Comparison of ENCODE assay signal across 14 cellular contexts in the genomic region with DNA sequence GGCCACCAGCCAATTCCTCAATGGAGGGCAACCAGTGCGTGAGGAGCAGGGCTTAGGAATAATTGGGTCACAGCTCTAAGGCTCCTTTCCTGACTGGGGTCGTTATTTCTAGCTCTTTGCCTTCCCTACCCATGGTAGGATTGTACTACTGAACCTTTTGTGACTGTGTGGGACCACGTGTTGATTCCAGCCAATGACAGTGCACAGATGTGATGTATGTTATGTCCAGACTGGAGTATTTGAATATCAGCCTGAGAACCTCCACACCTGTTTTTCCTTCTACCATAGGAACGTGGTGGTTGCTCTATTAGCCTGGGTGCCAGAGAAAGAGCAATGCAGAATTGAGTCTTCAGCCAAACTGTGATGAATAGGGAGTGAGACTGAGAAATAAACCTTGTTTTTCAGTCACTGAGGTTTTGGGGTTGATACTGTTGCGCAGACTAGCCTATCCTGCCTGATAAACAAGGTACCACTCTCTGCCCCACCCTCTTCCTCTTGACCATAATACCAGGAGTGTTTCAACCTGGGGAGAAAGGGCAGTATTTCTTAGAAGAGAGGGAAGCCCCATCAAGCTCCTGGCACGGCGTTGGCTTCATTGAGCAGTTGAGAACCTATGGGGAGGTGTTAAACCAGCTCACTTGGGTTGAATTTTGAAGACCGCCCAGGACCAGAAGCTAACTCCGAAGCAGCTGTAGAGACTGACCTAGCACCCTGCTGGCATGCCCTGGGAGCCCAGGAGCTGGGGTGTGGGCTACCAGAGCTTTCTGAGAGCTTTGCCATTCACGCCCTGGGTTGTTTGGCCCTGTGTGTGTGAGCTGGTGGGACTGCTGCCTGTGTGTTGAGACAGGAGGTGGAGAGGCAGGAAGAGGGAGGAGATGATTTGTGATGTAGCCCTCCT.
DNase-seq lines count a peak whose midpoint lies in the region; ATAC-seq, FAIRE-seq and TF ChIP-seq lines count a peak whose summit lies in the region.
"Had no signal": no experiment of that assay in that cellular context is flagged by ENCODE, and none has a peak within 500 bp of the region (broad histone marks: within the 10 kb centered on the region; RNA-seq: fewer than 3 reads in every experiment).

No MANE protein-coding gene starts in this region.

- POLR2A ChIA-PET in activated CD4-positive, alpha-beta memory T cell treated with anti-CD3 and anti-CD28 coated beads for 36 hours (lab: Charles Lee), result interaction anchor here (0.7 to 8.7 kb wide), 16 partner anchors 10 to 447 kb away, joined by 3 to 127 read pairs (median 4); no protein-coding TSS in a partner anchor

- peak; percentile 28 for DNase-seq in activated naive CD4-positive, alpha-beta T cell treated with Interleukin-2 at 50 U/mL for 16 hours
- DNase-seq in activated naive CD4-positive, alpha-beta T cell (lab: John Stamatoyannopoulos, UW), result no peak
- peak; percentile 74 for DNase-seq in activated CD4-positive, alpha-beta memory T cell treated with anti-CD3 and anti-CD28 coated beads for 36 hours
- peak; percentile 7 for DNase-seq in bronchial epithelial cell (ENCODE audit: low read depth)
- DNase-seq in stimulated activated naive CD8-positive, alpha-beta T cell treated with anti-CD3 and anti-CD28 coated beads, Interleukin-15, Interleukin-2, amounts not matched to agents 100 U/mL and 50 U/mL, for 24 hours, result no peak
- no peak for DNase-seq in NCI-H82 treated with DMSO at 0.1 percent for 48 hours (lab: John Stamatoyannopoulos, UW; ENCODE audit: unreplicated experiment)
- no peak for DNase-seq in left lobe of liver (ENCODE audit: low spot score)
- DNase-seq: anterior cingulate cortex, dorsolateral prefrontal cortex, foreskin fibroblast, NCI-H2227 treated with DMSO at 0.1 percent for 48 hours, uterus had no signal

- no peaks in the 10 kb centered on the region for H3K27me3 Mint-ChIP-seq in activated CD4-positive, alpha-beta memory T cell treated with anti-CD3 and anti-CD28 coated beads for 36 hours

- CTCF ChIA-PET in activated CD4-positive, alpha-beta memory T cell treated with anti-CD3 and anti-CD28 coated beads for 36 hours (lab: Charles Lee), result interaction anchor here (0.8 to 3.2 kb wide), 12 partner anchors 9 to 221 kb away, joined by 3 to 13 read pairs (median 3); no protein-coding TSS in a partner anchor

- no peak for FAIRE-seq in bronchial epithelial cell (lab: Jason Lieb, UNC)

- intact Hi-C loops in activated CD4-positive, alpha-beta memory T cell treated with anti-CD3 and anti-CD28 coated beads for 36 hours (cut with micrococcal nuclease), result loop anchor here (1.0 to 10.0 kb wide), 5 partner anchors 9 to 577 kb away; a partner anchor contains a TSS

- no peak overlapping the region for H3K4me3 ChIP-seq in bronchial epithelial cell (ENCODE audit: low read depth, low read length)
- H3K4me3 ChIP-seq: dorsolateral prefrontal cortex, skin epidermis, uterus had no signal

- no peak for TF ChIP-seq CTCF in bronchial epithelial cell (IDR thresholded peaks at IDR 0.05; ENCODE audit: insufficient read depth, low read length, severe bottlenecking)

- no peaks in the 10 kb centered on the region for H3K36me3 ChIP-seq in bronchial epithelial cell (ENCODE audit: control insufficient read depth, insufficient read depth, low read length)
- H3K36me3 ChIP-seq: uterus had no signal

- peak overlapping the region; percentile 93 for H3K27ac Mint-ChIP-seq in activated CD4-positive, alpha-beta memory T cell treated with anti-CD3 and anti-CD28 coated beads for 36 hours

- peaks cover 16% of the 10 kb centered on the region for H3K36me3 Mint-ChIP-seq in activated CD4-positive, alpha-beta memory T cell treated with anti-CD3 and anti-CD28 coated beads for 36 hours

- peaks cover 88% of the 10 kb centered on the region for H3K4me1 Mint-ChIP-seq in activated CD4-positive, alpha-beta memory T cell treated with anti-CD3 and anti-CD28 coated beads for 36 hours (ENCODE audit: low read depth)

- H3K9me3 Mint-ChIP-seq in activated CD4-positive, alpha-beta memory T cell treated with anti-CD3 and anti-CD28 coated beads for 36 hours, result no peaks in the 10 kb centered on the region

- no peaks in the 10 kb centered on the region for H3K27me3 ChIP-seq in bronchial epithelial cell (ENCODE audit: control insufficient read depth, insufficient read depth, low read length)
- H3K27me3 ChIP-seq: dorsolateral prefrontal cortex, uterus had no signal

- peak; percentile 30 for ATAC-seq in stimulated activated naive CD8-positive, alpha-beta T cell treated with anti-CD3 and anti-CD28 coated beads, Interleukin-15, Interleukin-2, amounts not matched to agents 100 U/mL and 50 U/mL, for 24 hours
- no peak for ATAC-seq in left lobe of liver
- no peak for ATAC-seq in HG03196 (IDR thresholded peaks at IDR 0.05; ENCODE audit: unreplicated experiment)

- peak overlapping the region; percentile 64 for H3K4me3 Mint-ChIP-seq in activated CD4-positive, alpha-beta memory T cell treated with anti-CD3 and anti-CD28 coated beads for 36 hours

Comparison
In these comparisons a context has a peak if more than half of its experiments do, and no peak if none do; other contexts are left out.
1. DNase-seq: peak in activated naive CD4-positive, alpha-beta T cell treated with Interleukin-2 at 50 U/mL for 16 hours (single experiment), activated CD4-positive, alpha-beta memory T cell treated with anti-CD3 and anti-CD28 coated beads for 36 hours (single experiment) and bronchial epithelial cell (single experiment); none in activated naive CD4-positive, alpha-beta T cell (0 of 4), stimulated activated naive CD8-positive, alpha-beta T cell treated with anti-CD3 and anti-CD28 coated beads, Interleukin-15, Interleukin-2, amounts not matched to agents 100 U/mL and 50 U/mL, for 24 hours (single experiment), NCI-H82 treated with DMSO at 0.1 percent for 48 hours (single experiment) and left lobe of liver (single experiment).